In genomic region chr19:7641288-7642276, GRCh38 we compare ENCODE assay signal across 1 cellular context.
TF ChIP-seq lines count a peak whose summit lies in the region.

No MANE protein-coding gene starts in this region.

TF ChIP-seq in GM12878, 131 proteins besides CTCF, POLR2A, EP300 and RAD21:
- no peak for TF ChIP-seq JUND (IDR thresholded peaks at IDR 0.05; ENCODE audit: low read depth, low read length)
- TF ChIP-seq SPI1 (IDR thresholded peaks at IDR 0.05; ENCODE audit: borderline replicate concordance, insufficient read depth, low read depth, low read length) = no peak
- no peak for TF ChIP-seq PBX3 (IDR thresholded peaks at IDR 0.05; ENCODE audit: insufficient replicate concordance, low read depth, low read length)
- no peak for TF ChIP-seq MXI1 (IDR thresholded peaks at IDR 0.05; ENCODE audit: low read depth, low read length)
- no peak for TF ChIP-seq USF2 (IDR thresholded peaks at IDR 0.05; ENCODE audit: borderline replicate concordance, low read depth, low read length)
- TF ChIP-seq ETV6 (conservative IDR thresholded peaks at IDR 0.05 in 1 of 2, IDR thresholded peaks at IDR 0.05 in 1 of 2; ENCODE audit: borderline replicate concordance in 1 of 2, low read depth in 1 of 2) = no peak
- TF ChIP-seq MTA3 (IDR thresholded peaks at IDR 0.05; ENCODE audit: borderline replicate concordance, low read length) = no peak
- TF ChIP-seq RELB (IDR thresholded peaks at IDR 0.05; ENCODE audit: low read depth) = no peak
- TF ChIP-seq ZBED1 (IDR thresholded peaks at IDR 0.05; ENCODE audit: borderline replicate concordance) = no peak
- no peak for TF ChIP-seq ZBTB11 (CRISPR knock-in tag; IDR thresholded peaks at IDR 0.05)
- TF ChIP-seq IRF4 (IDR thresholded peaks at IDR 0.05; ENCODE audit: low read depth, low read length) = no peak
- no peak for TF ChIP-seq RCOR1 (conservative IDR thresholded peaks at IDR 0.05; ENCODE audit: low read depth, low read length)
- TF ChIP-seq JUNB (IDR thresholded peaks at IDR 0.05) = no peak
- TF ChIP-seq YY1 (IDR thresholded peaks at IDR 0.05; ENCODE audit: low read depth, low read length) = no peak
- no peak for TF ChIP-seq EGR1 (IDR thresholded peaks at IDR 0.05; ENCODE audit: borderline replicate concordance in 1 of 2, low read depth in 2 of 2, low read length in 2 of 2)
- no peak for TF ChIP-seq DPF2 (IDR thresholded peaks at IDR 0.05)
